In the genomic region with DNA sequence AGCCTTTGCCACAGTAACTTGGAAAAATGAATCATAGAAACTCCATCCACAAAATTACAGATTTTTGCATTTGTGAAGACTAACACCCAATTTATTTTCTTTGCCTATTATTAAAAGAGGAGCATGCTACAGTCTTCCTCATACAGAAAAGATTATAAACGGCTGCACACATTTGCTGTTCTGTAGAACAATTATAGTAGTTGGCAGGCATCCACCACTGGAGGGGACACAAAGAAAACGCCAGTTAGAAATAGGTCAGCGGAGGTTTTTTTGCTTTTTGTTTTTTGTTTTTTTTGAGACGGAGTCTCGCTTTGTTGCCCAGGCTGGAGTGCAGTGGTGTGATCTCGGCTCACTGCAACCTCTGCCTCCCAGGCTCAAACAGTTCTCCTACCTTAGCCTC, we compare ENCODE assay signal across 20 cellular contexts. TPM values are rescaled to one million over a fixed set of nuclear protein-coding genes. Genes with fewer than 3 reads are reported as not detected.
A peak's percentile ranks its signal among the peaks of the same experiment; 100 is the strongest.
DNase-seq lines count a peak whose midpoint lies in the region; ATAC-seq and TF ChIP-seq lines count a peak whose summit lies in the region.
"Had no signal": no experiment of that assay in that cellular context is flagged by ENCODE, and none has a peak within 500 bp of the region (broad histone marks: within the 10 kb centered on the region; RNA-seq: fewer than 3 reads in every experiment).

No MANE protein-coding gene starts in this region.

- H3K27me3 ChIP-seq in BLaER1 treated with 17β-estradiol and CSF1 and Interleukin-3, amounts not matched to agents 10 nM and 100 nM: no peaks in the 10 kb centered on the region
- H3K27me3 ChIP-seq: uterus had no signal

- no peaks in the 10 kb centered on the region for H3K36me3 ChIP-seq in BLaER1 treated with 17β-estradiol and CSF1 and Interleukin-3, amounts not matched to agents 10 nM and 100 nM
- no peaks in the 10 kb centered on the region for H3K36me3 ChIP-seq in OCI-LY7 (ENCODE audit: insufficient read depth, low read length)
- H3K36me3 ChIP-seq: uterus had no signal

- CTCF ChIA-PET in OCI-LY7 (lab: Charles Lee; ENCODE audit: unreplicated experiment): no interaction called here

- peak overlapping the region in 3 of 11 experiments; percentile 12 to 38 (median 23); a peak in 2 of 22 replicates for H3K27ac ChIP-seq in BLaER1 treated with 17β-estradiol and CSF1 and Interleukin-3, amounts not matched to agents 10 nM and 100 nM
- no peak overlapping the region for H3K27ac ChIP-seq in OCI-LY7 (ENCODE audit: low read depth, low read length, poor library complexity, severe bottlenecking)
- H3K27ac ChIP-seq: uterus had no signal

- no peak overlapping the region for H3K4me3 ChIP-seq in BLaER1 treated with 17β-estradiol and CSF1 and Interleukin-3, amounts not matched to agents 10 nM and 100 nM
- H3K4me3 ChIP-seq in OCI-LY7 (ENCODE audit: low read depth, low read length, poor library complexity, severe bottlenecking): no peak overlapping the region
- H3K4me3 ChIP-seq: lung, uterus had no signal

- TF ChIP-seq CTCF in chondrocyte (IDR thresholded peaks at IDR 0.05) (no peak), OCI-LY7 (conservative IDR thresholded peaks at IDR 0.05; ENCODE audit: low read length) (no peak)

- DNase-seq in NCI-H1092 treated with DMSO at 0.1 percent for 48 hours (lab: John Stamatoyannopoulos, UW) (peak; percentile 31), chondrocyte (ENCODE audit: low spot score) (no peak), midbrain (lab: John Stamatoyannopoulos, UW) (peak; percentile 49), mesenteric fat pad (ENCODE audit: low spot score) (no peak), OCI-LY7 (ENCODE audit: low spot score) (no peak)
- DNase-seq: ACHN; activated CD4-positive, alpha-beta T cell treated with anti-CD3 and anti-CD28 coated beads for 36 hours; activated T-cell treated with anti-CD3 and anti-CD28 coated beads, Interleukin-2, amount 50 U/mL, for 72 hours; DMS153; GDM1; NCI-H1694 treated with DMSO at 0.1 percent for 48 hours; NCI-H446 treated with DMSO at 0.1 percent for 48 hours; right cardiac atrium; SW 1271; uterus had no signal

- no peak for ATAC-seq in HG03460 (IDR thresholded peaks at IDR 0.05; ENCODE audit: unreplicated experiment)
- ATAC-seq in activated T-helper 17 cell treated with anti-CD3 and anti-CD28 coated beads, Interleukin-2, amount 50 U/mL, for 72 hours (replicated peaks): no peak
- ATAC-seq: activated CD4-positive, alpha-beta T cell treated with anti-CD3 and anti-CD28 coated beads for 36 hours; activated T-cell treated with anti-CD3 and anti-CD28 coated beads, Interleukin-2, amount 50 U/mL, for 72 hours; right cardiac atrium had no signal

- peaks cover 0 to 19% (median 7%) of the 10 kb centered on the region in 11 experiments; a peak in 12 of 22 replicates for H3K9me3 ChIP-seq in BLaER1 treated with 17β-estradiol and CSF1 and Interleukin-3, amounts not matched to agents 10 nM and 100 nM (replicated peaks in 1 of 11)
- H3K9me3 ChIP-seq in OCI-LY7 (ENCODE audit: low read length): 0 out of 2 replicates have a peak, but pooled peaks cover 4% of the 10 kb centered on the region
- H3K9me3 ChIP-seq: uterus had no signal

- BruUV-seq in OCI-LY7 (replicated peaks; lab: Mats Ljungman, UMichigan): no TSS peak

- H3K4me1 ChIP-seq in BLaER1 treated with 17β-estradiol and CSF1 and Interleukin-3, amounts not matched to agents 10 nM and 100 nM: peaks cover 35 to 57% (median 50%) of the 10 kb centered on the region in 10 experiments
- peaks cover 14% of the 10 kb centered on the region for H3K4me1 ChIP-seq in OCI-LY7 (ENCODE audit: insufficient read depth, low read length, poor library complexity, severe bottlenecking)

- no peaks in the 10 kb centered on the region for H4K20me1 ChIP-seq in BLaER1 treated with 17β-estradiol and CSF1 and Interleukin-3, amounts not matched to agents 10 nM and 100 nM
- H4K20me1 ChIP-seq in OCI-LY7 (ENCODE audit: insufficient read depth, low read length): no peaks in the 10 kb centered on the region

- intact Hi-C loops in OCI-LY7 (cut with micrococcal nuclease; ENCODE audit: unreplicated experiment): no loop called here

- POLR2A ChIA-PET in OCI-LY7 (lab: Charles Lee): no interaction called here

- no peaks in the 10 kb centered on the region for H3K36me3 Mint-ChIP-seq in chondrocyte (ENCODE audit: low read depth)
- H3K36me3 Mint-ChIP-seq in activated T-helper 17 cell treated with anti-CD3 and anti-CD28 coated beads, Interleukin-2, amount 50 U/mL, for 72 hours (ENCODE audit: low read depth): no peaks in the 10 kb centered on the region

- H3K27ac Mint-ChIP-seq in chondrocyte (ENCODE audit: unreplicated experiment): peak overlapping the region; percentile 70
- no peak overlapping the region for H3K27ac Mint-ChIP-seq in activated T-helper 17 cell treated with anti-CD3 and anti-CD28 coated beads, Interleukin-2, amount 50 U/mL, for 72 hours
- H3K27ac Mint-ChIP-seq: activated CD4-positive, alpha-beta T cell treated with anti-CD3 and anti-CD28 coated beads for 36 hours; activated naive CD8-positive, alpha-beta T cell; activated T-cell treated with anti-CD3 and anti-CD28 coated beads, Interleukin-2, amount 50 U/mL, for 72 hours had no signal

- no peaks in the 10 kb centered on the region for H3K9me3 Mint-ChIP-seq in chondrocyte (ENCODE audit: low read depth)
- H3K9me3 Mint-ChIP-seq in activated T-helper 17 cell treated with anti-CD3 and anti-CD28 coated beads, Interleukin-2, amount 50 U/mL, for 72 hours: no peaks in the 10 kb centered on the region
- H3K9me3 Mint-ChIP-seq: activated T-cell treated with anti-CD3 and anti-CD28 coated beads, Interleukin-2, amount 50 U/mL, for 72 hours had no signal

- H3K9me2 ChIP-seq in OCI-LY7 (ENCODE audit: insufficient read depth, low read length): no peaks in the 10 kb centered on the region

- peak overlapping the region in 7 of 11 experiments; percentile 33 to 88 (median 50); a peak in 13 of 22 replicates for H3K4me2 ChIP-seq in BLaER1 treated with 17β-estradiol and CSF1 and Interleukin-3, amounts not matched to agents 10 nM and 100 nM
- no peak overlapping the region for H3K4me2 ChIP-seq in OCI-LY7 (ENCODE audit: low read length)

- H3K9ac ChIP-seq in BLaER1 treated with 17β-estradiol and CSF1 and Interleukin-3, amounts not matched to agents 10 nM and 100 nM: no peak overlapping the region

- no peak overlapping the region for H2AFZ ChIP-seq in OCI-LY7 (ENCODE audit: low read length)

- no peaks in the 10 kb centered on the region for H3K79me2 ChIP-seq in OCI-LY7 (ENCODE audit: insufficient read depth, low read depth, low read length)

- no peaks in the 10 kb centered on the region for H3K27me3 Mint-ChIP-seq in chondrocyte (ENCODE audit: low read depth)
- H3K27me3 Mint-ChIP-seq in activated T-helper 17 cell treated with anti-CD3 and anti-CD28 coated beads, Interleukin-2, amount 50 U/mL, for 72 hours: no peaks in the 10 kb centered on the region
- H3K27me3 Mint-ChIP-seq: activated CD4-positive, alpha-beta T cell treated with anti-CD3 and anti-CD28 coated beads for 36 hours; activated naive CD8-positive, alpha-beta T cell had no signal

- H3K4me3 Mint-ChIP-seq in chondrocyte (ENCODE audit: unreplicated experiment): no peak overlapping the region
- H3K4me3 Mint-ChIP-seq in activated T-helper 17 cell treated with anti-CD3 and anti-CD28 coated beads, Interleukin-2, amount 50 U/mL, for 72 hours: no peak overlapping the region
- H3K4me3 Mint-ChIP-seq: activated CD4-positive, alpha-beta T cell treated with anti-CD3 and anti-CD28 coated beads for 36 hours; activated naive CD8-positive, alpha-beta T cell; activated T-cell treated with anti-CD3 and anti-CD28 coated beads, Interleukin-2, amount 50 U/mL, for 72 hours had no signal

- H3K4me1 Mint-ChIP-seq in chondrocyte (ENCODE audit: low read depth): peaks cover 53% of the 10 kb centered on the region
- peaks cover 42% of the 10 kb centered on the region for H3K4me1 Mint-ChIP-seq in activated T-helper 17 cell treated with anti-CD3 and anti-CD28 coated beads, Interleukin-2, amount 50 U/mL, for 72 hours

RNA-seq across cellular contexts. Expression of gene SACS, which starts 51.6 kb away (rescaled TPM):
- total RNA-seq in chondrocyte: 67.7 to 87.9 TPM (median 85.8 TPM) in 3 replicates
- total RNA-seq in activated T-helper 17 cell treated with anti-CD3 and anti-CD28 coated beads, Interleukin-2, amount 50 U/mL, for 72 hours: 10 to 100 TPM; 44.1 to 45.4 TPM
- total RNA-seq in mesenteric fat pad: 10.8 TPM
- total RNA-seq in OCI-LY7 (2014; rRNA removed; shearing (Covaris generic)): 22.6 and 25.9 TPM in 2 replicates
- 9.8 and 11.2 TPM in 2 replicates for total RNA-seq in OCI-LY7 (2022)

Comparison
In these comparisons a context has a peak if more than half of its experiments do, and no peak if none do; other contexts are left out.
1. DNase-seq: peak in NCI-H1092 treated with DMSO at 0.1 percent for 48 hours (single experiment) and midbrain (single experiment); none in chondrocyte (single experiment), mesenteric fat pad (single experiment) and OCI-LY7 (single experiment).